Comparison of ENCODE assay signal across 14 cellular contexts in genomic region chr14:32244404-32244803, GRCh38. TPM values are rescaled to one million over a fixed set of nuclear protein-coding genes. Genes with fewer than 3 reads are reported as not detected.
A peak's percentile ranks its signal among the peaks of the same experiment; 100 is the strongest.
DNase-seq lines count a peak whose midpoint lies in the region; ATAC-seq and TF ChIP-seq lines count a peak whose summit lies in the region.
"Had no signal": no experiment of that assay in that cellular context is flagged by ENCODE, and none has a peak within 500 bp of the region (broad histone marks: within the 10 kb centered on the region; RNA-seq: fewer than 3 reads in every experiment).

No MANE protein-coding gene starts in this region.

- H3K9ac ChIP-seq in DND-41 (ENCODE audit: low read depth, low read length) = no peak overlapping the region
- no peak overlapping the region for H3K9ac ChIP-seq in mesenchymal stem cell (ENCODE audit: low read length)

- H3K9me3 ChIP-seq in DND-41 (ENCODE audit: insufficient read depth, low read length, severe bottlenecking) = no peaks in the 10 kb centered on the region
- H3K9me3 ChIP-seq in right lobe of liver = no peaks in the 10 kb centered on the region
- H3K9me3 ChIP-seq in mesenchymal stem cell (ENCODE audit: control insufficient read depth, low read length) = no peaks in the 10 kb centered on the region
- no peaks in the 10 kb centered on the region for H3K9me3 ChIP-seq in vagina

- no peak overlapping the region for H2BK120ac ChIP-seq in mesenchymal stem cell (ENCODE audit: low read depth, low read length)

- no peak overlapping the region for H2BK15ac ChIP-seq in mesenchymal stem cell (ENCODE audit: low read depth, poor library complexity, severe bottlenecking)

- H3K4me3 ChIP-seq in DND-41 (ENCODE audit: low read depth in 1 of 2, low read length in 2 of 2) = no peak overlapping the region
- H3K4me3 ChIP-seq in GM23338 = no peak overlapping the region
- no peak overlapping the region for H3K4me3 ChIP-seq in right lobe of liver
- H3K4me3 ChIP-seq in mesenchymal stem cell (ENCODE audit: insufficient read depth in 1 of 2, low read depth in 1 of 2, low read length in 2 of 2) = no peak overlapping the region
- H3K4me3 ChIP-seq in vagina = no peak overlapping the region

- peaks cover 5% of the 10 kb centered on the region for H3K27me3 Mint-ChIP-seq in GM23338 (ENCODE audit: insufficient read depth, low read depth, poor library complexity)

- peak; percentile 4 for TF ChIP-seq CTCF in DND-41 (IDR thresholded peaks at IDR 0.05; ENCODE audit: borderline replicate concordance, extremely low read depth, low read length, poor library complexity, severe bottlenecking)
- peak in 1 of 2 experiments; percentile 46; a peak in 3 of 4 replicates for TF ChIP-seq CTCF in GM23338 (conservative IDR thresholded peaks at IDR 0.05; ENCODE audit: low read depth in 2 of 2)
- TF ChIP-seq CTCF in right lobe of liver (IDR thresholded peaks at IDR 0.05) = peak in 1 of 4 donors; percentile 5
- TF ChIP-seq CTCF in vagina (IDR thresholded peaks at IDR 0.05) = no peak

- no peak overlapping the region for H4K91ac ChIP-seq in mesenchymal stem cell (ENCODE audit: low read length)

- H3K14ac ChIP-seq in mesenchymal stem cell (ENCODE audit: low read length in 2 of 2) = no peak overlapping the region

- no peaks in the 10 kb centered on the region for H3K79me1 ChIP-seq in mesenchymal stem cell (replicated peaks; ENCODE audit: low read length, poor library complexity, severe bottlenecking)

- no peak overlapping the region for H3K23ac ChIP-seq in mesenchymal stem cell (ENCODE audit: low read length in 2 of 2)

- H3K27ac ChIP-seq in DND-41 (ENCODE audit: low read length) (no peak overlapping the region), GM23338 (ENCODE audit: low read depth) (no peak overlapping the region), right lobe of liver (no peak overlapping the region), mesenchymal stem cell (ENCODE audit: low read length, poor library complexity, severe bottlenecking) (no peak overlapping the region), vagina (no peak overlapping the region)

- H3K4me2 ChIP-seq in DND-41 (ENCODE audit: insufficient read depth, low read length) (no peak overlapping the region), GM23338 (no peak overlapping the region), mesenchymal stem cell (ENCODE audit: low read length, poor library complexity, severe bottlenecking) (no peak overlapping the region)

- H3K9me3 Mint-ChIP-seq in GM23338 = peaks cover 27% of the 10 kb centered on the region

- no peak overlapping the region for H3K18ac ChIP-seq in mesenchymal stem cell (ENCODE audit: low read depth in 1 of 2, low read length in 2 of 2)

- no peaks in the 10 kb centered on the region for H3K36me3 ChIP-seq in DND-41 (ENCODE audit: insufficient read depth, low read length)
- H3K36me3 ChIP-seq in GM23338 (ENCODE audit: insufficient read depth) = no peaks in the 10 kb centered on the region; the same call in 1 of the 2 replicates
- H3K36me3 ChIP-seq in right lobe of liver = no peaks in the 10 kb centered on the region
- H3K36me3 ChIP-seq in mesenchymal stem cell (ENCODE audit: control insufficient read depth in 1 of 2, insufficient read depth in 2 of 2, low read depth in 1 of 2, low read length in 2 of 2) = no peaks in the 10 kb centered on the region
- no peaks in the 10 kb centered on the region for H3K36me3 ChIP-seq in vagina

- H3K9me2 ChIP-seq in GM23338 (ENCODE audit: insufficient read depth) = no peaks in the 10 kb centered on the region; the same call in 1 of the 2 replicates

- H4K8ac ChIP-seq in mesenchymal stem cell (ENCODE audit: low read length) = no peak overlapping the region

- no peak overlapping the region for H2BK5ac ChIP-seq in mesenchymal stem cell (ENCODE audit: low read depth, low read length, poor library complexity, severe bottlenecking)

- H3K27me3 ChIP-seq in DND-41 (ENCODE audit: insufficient read depth, low read length, poor library complexity) = no peaks in the 10 kb centered on the region
- H3K27me3 ChIP-seq in GM23338 (ENCODE audit: insufficient read depth) = no peaks in the 10 kb centered on the region
- no peaks in the 10 kb centered on the region for H3K27me3 ChIP-seq in right lobe of liver
- H3K27me3 ChIP-seq in mesenchymal stem cell (ENCODE audit: control insufficient read depth in 1 of 2, insufficient read depth in 1 of 2, low read length in 2 of 2) = no peaks in the 10 kb centered on the region
- no peaks in the 10 kb centered on the region for H3K27me3 ChIP-seq in vagina

- intact Hi-C loops in right lobe of liver (cut with DNase I) (loop anchor here in 1 of 2 donors (10.0 kb wide), 2 partner anchors 170 to 310 kb away; partner anchors contain the start of gene ARHGAP5), vagina (cut with DNase I) (no loop called here)

- no peak overlapping the region for H3K4me3 Mint-ChIP-seq in GM23338
- H3K4me3 Mint-ChIP-seq: nephron progenitor cell had no signal

- no peaks in the 10 kb centered on the region for H3F3A ChIP-seq in GM23338 (replicated peaks; ENCODE audit: low read depth)

- H3K79me2 ChIP-seq in DND-41 (ENCODE audit: insufficient read depth, low read length) = no peaks in the 10 kb centered on the region
- no peaks in the 10 kb centered on the region for H3K79me2 ChIP-seq in GM23338 (replicated peaks; ENCODE audit: insufficient read depth)

- peaks cover 12% of the 10 kb centered on the region for H3K36me3 Mint-ChIP-seq in GM23338 (ENCODE audit: low read depth)

- no peaks in the 10 kb centered on the region for H3K4me1 Mint-ChIP-seq in GM23338
- H3K4me1 Mint-ChIP-seq: nephron progenitor cell had no signal

- TF ChIP-seq POLR2A in right lobe of liver (IDR thresholded peaks at IDR 0.05) (no peak), vagina (IDR thresholded peaks at IDR 0.05) (no peak)

- no peak overlapping the region for H2BK12ac ChIP-seq in mesenchymal stem cell (ENCODE audit: low read length in 2 of 2)

- H2AFZ ChIP-seq in DND-41 (ENCODE audit: low read depth, low read length) (no peak overlapping the region), GM23338 (no peak overlapping the region), mesenchymal stem cell (ENCODE audit: low read depth, low read length) (no peak overlapping the region)

- no peaks in the 10 kb centered on the region for H3K4me1 ChIP-seq in DND-41 (ENCODE audit: insufficient read depth, low read length)
- no peaks in the 10 kb centered on the region for H3K4me1 ChIP-seq in GM23338 (ENCODE audit: insufficient read depth)
- H3K4me1 ChIP-seq in right lobe of liver = no peaks in the 10 kb centered on the region
- H3K4me1 ChIP-seq in mesenchymal stem cell (ENCODE audit: control insufficient read depth, insufficient read depth, low read depth, low read length) = no peaks in the 10 kb centered on the region
- no peaks in the 10 kb centered on the region for H3K4me1 ChIP-seq in vagina

- H2AK5ac ChIP-seq in mesenchymal stem cell (ENCODE audit: low read length, severe bottlenecking) = no peak overlapping the region

- no peak overlapping the region for H3K4ac ChIP-seq in mesenchymal stem cell (ENCODE audit: low read depth in 1 of 2, low read length in 2 of 2)

- H4K20me1 ChIP-seq in DND-41 (ENCODE audit: insufficient read depth, low read length) = no peaks in the 10 kb centered on the region
- H4K20me1 ChIP-seq in GM23338 (replicated peaks; ENCODE audit: insufficient read depth) = no peaks in the 10 kb centered on the region

- no peak overlapping the region for H3K27ac Mint-ChIP-seq in GM23338
- H3K27ac Mint-ChIP-seq: nephron progenitor cell had no signal

- ATAC-seq in DND-41 (ENCODE audit: insufficient read depth, low read depth) (no peak), GM23338 (no peak), right lobe of liver (peak in 3 of 4 donors; percentile 25 to 45 (median 37))

- DNase-seq in DND-41 (no peak), GM23338 (ENCODE audit: low spot score) (peak; percentile 1), astrocyte of the hippocampus (ENCODE audit: low read depth, low spot score) (peak; percentile 7), right lobe of liver (no peak), mesenchymal stem cell (no peak), vagina (ENCODE audit: extremely low spot score in 2 of 2) (no peak)
- DNase-seq in stimulated activated CD4-positive, alpha-beta T cell treated with anti-CD3 and anti-CD28 coated beads, Interleukin-15, amount 100 ng/mL, for 24 hours = no peak
- DNase-seq: activated CD4-positive, CD25-positive, alpha-beta regulatory T cell; activated T-cell treated with anti-CD3 and anti-CD28 coated beads, Interleukin-2, amount 50 U/mL, for 1 hour; amygdala; kidney glomerular epithelial cell; NCI-H1436; nephron progenitor cell had no signal

TF ChIP-seq in GM23338, 12 proteins besides CTCF, POLR2A, EP300 and RAD21 (continues in another document):
- TF ChIP-seq POLR2AphosphoS5 (IDR thresholded peaks at IDR 0.05; ENCODE audit: low read depth) (no peak), ZNF114 (CRISPR knock-in tag; IDR thresholded peaks at IDR 0.05) (no peak), EZH2 (IDR thresholded peaks at IDR 0.05; ENCODE audit: low read depth, unreplicated experiment) (no peak), STAT1 (IDR thresholded peaks at IDR 0.05; ENCODE audit: unreplicated experiment) (no peak)
- TF ChIP-seq, protein P1, sequence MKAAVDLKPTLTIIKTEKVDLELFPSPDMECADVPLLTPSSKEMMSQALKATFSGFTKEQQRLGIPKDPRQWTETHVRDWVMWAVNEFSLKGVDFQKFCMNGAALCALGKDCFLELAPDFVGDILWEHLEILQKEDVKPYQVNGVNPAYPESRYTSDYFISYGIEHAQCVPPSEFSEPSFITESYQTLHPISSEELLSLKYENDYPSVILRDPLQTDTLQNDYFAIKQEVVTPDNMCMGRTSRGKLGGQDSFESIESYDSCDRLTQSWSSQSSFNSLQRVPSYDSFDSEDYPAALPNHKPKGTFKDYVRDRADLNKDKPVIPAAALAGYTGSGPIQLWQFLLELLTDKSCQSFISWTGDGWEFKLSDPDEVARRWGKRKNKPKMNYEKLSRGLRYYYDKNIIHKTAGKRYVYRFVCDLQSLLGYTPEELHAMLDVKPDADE (IDR thresholded peaks at IDR 0.05) = no peak

RNA-seq across cellular contexts. Expression of gene RNU6-8, which starts 41.3 kb away (rescaled TPM):
- total RNA-seq in GM23338 (2014; rRNA removed; shearing (Covaris generic)) = not detected in 2 replicates
- 39.1 TPM in 1 of 2 replicates, not detected in the other for polyA plus RNA-seq in GM23338 (2016; fragmentation: Nextera tagmentation; extraction: Ambion mirVana)
- total RNA-seq in right lobe of liver (not detected), vagina (not detected)
- not detected for polyA plus RNA-seq in mesenchymal stem cell (2013, experiment 1 of 2)
- polyA plus RNA-seq in mesenchymal stem cell (2013, experiment 2 of 2) = not detected
- total RNA-seq: temporal lobe had no signal

RNA-seq across cellular contexts. Expression of gene RNU6-7, which starts 42.6 kb away (rescaled TPM):
- total RNA-seq in GM23338 (2014; rRNA removed; shearing (Covaris generic)) = not detected in 2 replicates
- polyA plus RNA-seq in GM23338 (2016; fragmentation: Nextera tagmentation; extraction: Ambion mirVana) = 39.1 TPM in 1 of 2 replicates, not detected in the other
- total RNA-seq in right lobe of liver (not detected), vagina (not detected)
- polyA plus RNA-seq in mesenchymal stem cell (2013, experiment 1 of 2) = not detected
- not detected for polyA plus RNA-seq in mesenchymal stem cell (2013, experiment 2 of 2)
- total RNA-seq: temporal lobe had no signal

Comparison
In these comparisons a context has a peak if more than half of its experiments do, and no peak if none do; other contexts are left out.
1. ATAC-seq: peak in right lobe of liver (3 of 4); none in DND-41 (single experiment) and GM23338 (single experiment).
2. DNase-seq: peak in GM23338 (single experiment) and astrocyte of the hippocampus (single experiment); none in DND-41 (single experiment), right lobe of liver (0 of 3), mesenchymal stem cell (single experiment), stimulated activated CD4-positive, alpha-beta T cell treated with anti-CD3 and anti-CD28 coated beads, Interleukin-15, amount 100 ng/mL, for 24 hours (single experiment) and vagina (0 of 2).